ENCODE assay signal across 3 cellular contexts in the genomic region with DNA sequence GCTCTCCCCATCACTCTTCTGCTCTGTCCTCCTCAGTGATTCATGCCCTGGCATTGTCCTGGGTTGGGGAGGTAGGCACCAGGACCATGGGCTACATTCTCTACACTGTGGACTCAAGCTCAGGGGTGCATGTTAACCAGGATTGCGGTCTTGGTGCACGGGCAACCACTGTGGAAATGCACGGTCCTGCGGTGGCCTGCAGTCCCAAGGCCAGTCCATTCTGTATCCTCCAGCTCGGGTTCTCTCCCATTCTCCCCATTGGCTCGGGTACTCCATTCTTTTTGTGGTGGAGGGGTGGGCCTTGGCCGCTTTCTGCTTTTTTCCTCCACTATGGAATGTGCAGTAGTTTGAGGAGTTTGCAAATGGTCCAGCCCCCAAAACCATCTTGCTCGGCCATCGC.
"Had no signal": no experiment of that assay in that cellular context is flagged by ENCODE, and none has a peak within 500 bp of the region (broad histone marks: within the 10 kb centered on the region; RNA-seq: fewer than 3 reads in every experiment).

No MANE protein-coding gene starts in this region.

- H3K4me3 Mint-ChIP-seq: GM23338, H9 had no signal

- DNase-seq: H9, HCEC 1CT had no signal

- H3K27ac Mint-ChIP-seq: GM23338, H9 had no signal
